ENCODE assay signal across 1 cellular context in the genomic region with DNA sequence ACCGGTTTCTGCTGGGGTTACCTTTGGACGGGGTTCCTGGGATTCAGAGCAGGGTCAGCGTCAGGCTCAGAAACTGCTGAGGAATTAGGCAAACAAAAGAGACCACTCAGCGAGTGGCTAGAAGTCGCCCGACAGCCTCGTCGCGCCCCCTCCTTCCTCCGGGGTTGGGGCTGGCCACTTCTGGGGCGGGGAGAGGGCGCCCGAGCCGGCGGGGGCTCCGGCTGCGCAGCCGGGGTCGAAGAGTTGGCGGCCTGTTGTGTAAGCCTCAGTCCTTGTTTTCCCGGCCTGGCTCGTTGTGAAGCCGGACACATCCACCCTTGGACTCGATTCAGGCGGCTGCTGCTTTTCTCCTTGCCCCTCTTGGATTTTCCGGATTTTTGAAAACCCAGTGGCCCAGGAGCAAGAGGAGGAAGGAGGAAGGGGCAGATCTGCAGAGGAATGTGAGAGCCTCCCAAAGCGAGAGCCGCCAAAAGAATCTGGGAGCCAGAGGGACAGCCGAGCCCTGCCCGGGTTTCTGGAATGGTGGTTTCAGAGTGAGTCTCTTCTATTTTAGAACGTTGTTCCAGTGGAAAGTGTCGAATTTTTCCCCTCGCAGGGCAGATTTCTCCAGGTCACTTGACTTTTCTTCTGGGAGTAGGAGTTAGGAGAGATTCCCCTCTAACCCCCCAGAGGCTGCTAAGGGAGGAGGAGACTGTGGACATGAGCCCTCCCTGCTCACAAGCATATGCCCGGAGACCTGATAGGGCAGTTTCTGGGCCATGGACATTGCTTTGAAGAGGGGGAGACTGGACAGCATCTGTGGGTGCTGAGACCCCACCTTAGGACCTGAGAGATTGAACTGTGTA.
TF ChIP-seq lines count a peak whose summit lies in the region.

No MANE protein-coding gene starts in this region.

TF ChIP-seq in GM12878, 131 proteins besides CTCF, POLR2A, EP300 and RAD21 (continued from another document):
- TF ChIP-seq, protein P1, sequence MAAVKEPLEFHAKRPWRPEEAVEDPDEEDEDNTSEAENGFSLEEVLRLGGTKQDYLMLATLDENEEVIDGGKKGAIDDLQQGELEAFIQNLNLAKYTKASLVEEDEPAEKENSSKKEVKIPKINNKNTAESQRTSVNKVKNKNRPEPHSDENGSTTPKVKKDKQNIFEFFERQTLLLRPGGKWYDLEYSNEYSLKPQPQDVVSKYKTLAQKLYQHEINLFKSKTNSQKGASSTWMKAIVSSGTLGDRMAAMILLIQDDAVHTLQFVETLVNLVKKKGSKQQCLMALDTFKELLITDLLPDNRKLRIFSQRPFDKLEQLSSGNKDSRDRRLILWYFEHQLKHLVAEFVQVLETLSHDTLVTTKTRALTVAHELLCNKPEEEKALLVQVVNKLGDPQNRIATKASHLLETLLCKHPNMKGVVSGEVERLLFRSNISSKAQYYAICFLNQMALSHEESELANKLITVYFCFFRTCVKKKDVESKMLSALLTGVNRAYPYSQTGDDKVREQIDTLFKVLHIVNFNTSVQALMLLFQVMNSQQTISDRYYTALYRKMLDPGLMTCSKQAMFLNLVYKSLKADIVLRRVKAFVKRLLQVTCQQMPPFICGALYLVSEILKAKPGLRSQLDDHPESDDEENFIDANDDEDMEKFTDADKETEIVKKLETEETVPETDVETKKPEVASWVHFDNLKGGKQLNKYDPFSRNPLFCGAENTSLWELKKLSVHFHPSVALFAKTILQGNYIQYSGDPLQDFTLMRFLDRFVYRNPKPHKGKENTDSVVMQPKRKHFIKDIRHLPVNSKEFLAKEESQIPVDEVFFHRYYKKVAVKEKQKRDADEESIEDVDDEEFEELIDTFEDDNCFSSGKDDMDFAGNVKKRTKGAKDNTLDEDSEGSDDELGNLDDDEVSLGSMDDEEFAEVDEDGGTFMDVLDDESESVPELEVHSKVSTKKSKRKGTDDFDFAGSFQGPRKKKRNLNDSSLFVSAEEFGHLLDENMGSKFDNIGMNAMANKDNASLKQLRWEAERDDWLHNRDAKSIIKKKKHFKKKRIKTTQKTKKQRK (IDR thresholded peaks at IDR 0.05; ENCODE audit: low read depth, low read length), result no peak
